17 cellular contexts compared by ENCODE assay signal in genomic region chr5:36889264-36889663, GRCh38.
"Had no signal": no experiment of that assay in that cellular context is flagged by ENCODE, and none has a peak within 500 bp of the region (broad histone marks: within the 10 kb centered on the region; RNA-seq: fewer than 3 reads in every experiment).

No MANE protein-coding gene starts in this region.

- H3K27me3 Mint-ChIP-seq: type B pancreatic cell had no signal

- H3K27ac Mint-ChIP-seq: nephron progenitor cell, type B pancreatic cell had no signal

- H3K4me1 Mint-ChIP-seq: nephron progenitor cell had no signal

- DNase-seq: activated CD4-positive, alpha-beta T cell treated with anti-CD3 and anti-CD28 coated beads, Interleukin-2, amount 50 U/mL, for 48 hours; activated CD8-positive, alpha-beta memory T cell treated with anti-CD3 and anti-CD28 coated beads, Interleukin-2, amount 50 U/mL, for 4 hours; activated effector memory CD4-positive, alpha-beta T cell treated with Interleukin-2 at 50 U/mL for 16 hours; aorta; foreskin keratinocyte; hippocampal formation; islet precursor cell; lower lobe of right lung; nephron progenitor cell; nucleus accumbens; stimulated activated CD4-positive, alpha-beta T cell treated with anti-CD3 and anti-CD28 coated beads, Interleukin-12 subunit alpha, Interleukin-12 subunit beta, amount 100 ng/mL, for 4 hours; stimulated activated CD4-positive, alpha-beta T cell treated with anti-CD3 and anti-CD28 coated beads, Interleukin-1b, Interleukin-23, amount 100 ng/mL, for 48 hours; stimulated activated CD8-positive, alpha-beta memory T cell treated with anti-CD3 and anti-CD28 coated beads, Interleukin-4, amount 100 ng/mL, for 48 hours; stomach; T-helper 1 cell; T-helper 9 cell had no signal

- ATAC-seq: foreskin keratinocyte, lower lobe of right lung had no signal

- H3K4me3 Mint-ChIP-seq: nephron progenitor cell, type B pancreatic cell had no signal
